Comparison of ENCODE assay signal across 1 cellular context in the genomic region with DNA sequence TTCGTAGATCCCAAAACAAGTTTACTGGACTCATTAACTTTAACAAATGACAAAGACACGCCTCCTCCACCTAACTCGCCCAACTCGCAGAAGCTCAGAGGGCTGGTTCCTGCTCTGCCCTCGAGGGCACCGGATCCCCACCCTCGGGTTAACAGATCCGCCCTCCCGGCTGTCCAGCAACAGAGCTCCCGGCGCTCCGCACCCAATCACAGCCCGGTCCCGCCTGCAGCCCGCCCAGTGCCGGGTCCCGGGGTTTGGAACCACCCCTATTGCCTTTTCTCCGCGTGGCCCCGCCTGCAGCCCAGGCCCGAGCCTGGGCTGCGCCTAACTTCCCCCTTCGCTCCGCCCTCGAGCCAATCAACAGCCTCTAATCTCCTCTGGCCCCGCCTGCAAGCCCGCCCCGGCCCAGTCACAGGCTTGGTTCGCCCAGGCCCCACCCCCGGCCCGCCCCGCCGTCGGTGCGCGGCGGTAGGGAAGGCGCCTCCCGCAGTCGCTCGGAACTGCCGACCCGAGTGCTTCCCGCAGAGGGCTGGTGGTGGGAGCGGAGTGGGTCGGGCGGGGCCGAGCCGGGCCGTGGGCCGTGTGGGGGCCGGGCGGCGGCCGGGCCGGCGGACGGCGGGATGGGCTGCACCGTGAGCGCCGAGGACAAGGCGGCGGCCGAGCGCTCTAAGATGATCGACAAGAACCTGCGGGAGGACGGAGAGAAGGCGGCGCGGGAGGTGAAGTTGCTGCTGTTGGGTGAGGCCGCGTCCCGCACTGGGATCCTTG.
A peak's percentile ranks its signal among the peaks of the same experiment; 100 is the strongest.
TF ChIP-seq lines count a peak whose summit lies in the region.

Gene GNAI2, plus strand, starts transcription at position 489 of the 768 bp plus-strand sequence. Its CDS starts 132 bp downstream, at position 621.

TF ChIP-seq in HepG2, 621 proteins besides CTCF, POLR2A, EP300 and RAD21 (continued from another document and continues in another):
- TF ChIP-seq DZIP1 (CRISPR knock-in tag; IDR thresholded peaks at IDR 0.05) (no peak), SMARCC2 (IDR thresholded peaks at IDR 0.05) (no peak), MYNN (CRISPR knock-in tag; IDR thresholded peaks at IDR 0.05; ENCODE audit: low read depth) (no peak), ZNF329 (CRISPR knock-in tag; IDR thresholded peaks at IDR 0.05; ENCODE audit: low read depth) (no peak), TFE3 (CRISPR knock-in tag; IDR thresholded peaks at IDR 0.05) (no peak), ZNF564 (CRISPR knock-in tag; IDR thresholded peaks at IDR 0.05) (peak; percentile 44; the same call in 1 of the 2 replicates), PAWR (CRISPR knock-in tag; IDR thresholded peaks at IDR 0.05; ENCODE audit: borderline replicate concordance) (no peak), ZNF333 (CRISPR knock-in tag; IDR thresholded peaks at IDR 0.05; ENCODE audit: borderline replicate concordance) (no peak), ZNF570 (CRISPR knock-in tag; IDR thresholded peaks at IDR 0.05; ENCODE audit: borderline replicate concordance) (no peak), ZFP37 (CRISPR knock-in tag; IDR thresholded peaks at IDR 0.05; ENCODE audit: borderline replicate concordance) (no peak), TP53 (CRISPR knock-in tag; conservative IDR thresholded peaks at IDR 0.05) (no peak), GATAD1 (CRISPR knock-in tag; IDR thresholded peaks at IDR 0.05) (no peak), ZFP1 (CRISPR knock-in tag; IDR thresholded peaks at IDR 0.05) (0 out of 2 replicates have a peak, but pooled peaks have one; percentile 37), U2AF2 (IDR thresholded peaks at IDR 0.05; ENCODE audit: low read depth, low read length) (no peak), KDM3A (CRISPR knock-in tag; IDR thresholded peaks at IDR 0.05; ENCODE audit: low read depth) (no peak), GTF2F1 (IDR thresholded peaks at IDR 0.05; ENCODE audit: low read length) (no peak), ZNF234 (CRISPR knock-in tag; conservative IDR thresholded peaks at IDR 0.05) (no peak), CREB3 (CRISPR knock-in tag; IDR thresholded peaks at IDR 0.05) (0 out of 2 replicates have a peak, but pooled peaks have one; percentile 37), NAIF1 (CRISPR knock-in tag; IDR thresholded peaks at IDR 0.05; ENCODE audit: borderline replicate concordance) (no peak), ISL2 (CRISPR knock-in tag; IDR thresholded peaks at IDR 0.05) (no peak), IRF2 (CRISPR knock-in tag; IDR thresholded peaks at IDR 0.05) (no peak), SMC3 (IDR thresholded peaks at IDR 0.05; ENCODE audit: low read length) (no peak), PBX2 (CRISPR knock-in tag; IDR thresholded peaks at IDR 0.05) (no peak), ZNF792 (CRISPR knock-in tag; IDR thresholded peaks at IDR 0.05) (no peak), E2F1 (CRISPR knock-in tag; IDR thresholded peaks at IDR 0.05) (peak; percentile 61; the same call in 1 of the 2 replicates), ZNF20 (CRISPR knock-in tag; IDR thresholded peaks at IDR 0.05) (no peak), ASH2L (IDR thresholded peaks at IDR 0.05; ENCODE audit: insufficient read length, low read depth, low read length) (peak; percentile 38), GATA4 (IDR thresholded peaks at IDR 0.05; ENCODE audit: borderline replicate concordance, low read depth) (no peak; the same call in 1 of the 2 replicates), USF2 (IDR thresholded peaks at IDR 0.05; ENCODE audit: low read depth, low read length) (no peak), USF2 (CRISPR knock-in tag; IDR thresholded peaks at IDR 0.05; ENCODE audit: borderline replicate concordance) (no peak), SMAD1 (CRISPR knock-in tag; IDR thresholded peaks at IDR 0.05; ENCODE audit: borderline replicate concordance, low read depth) (no peak), HDAC1 (CRISPR knock-in tag; IDR thresholded peaks at IDR 0.05) (peak; percentile 64), ZNF12 (CRISPR knock-in tag; IDR thresholded peaks at IDR 0.05) (no peak), HHEX (CRISPR knock-in tag; IDR thresholded peaks at IDR 0.05) (no peak)
- TF ChIP-seq, protein P1, sequence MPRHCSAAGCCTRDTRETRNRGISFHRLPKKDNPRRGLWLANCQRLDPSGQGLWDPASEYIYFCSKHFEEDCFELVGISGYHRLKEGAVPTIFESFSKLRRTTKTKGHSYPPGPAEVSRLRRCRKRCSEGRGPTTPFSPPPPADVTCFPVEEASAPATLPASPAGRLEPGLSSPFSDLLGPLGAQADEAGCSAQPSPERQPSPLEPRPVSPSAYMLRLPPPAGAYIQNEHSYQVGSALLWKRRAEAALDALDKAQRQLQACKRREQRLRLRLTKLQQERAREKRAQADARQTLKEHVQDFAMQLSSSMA (CRISPR knock-in tag; IDR thresholded peaks at IDR 0.05): no peak
- TF ChIP-seq, protein P2, sequence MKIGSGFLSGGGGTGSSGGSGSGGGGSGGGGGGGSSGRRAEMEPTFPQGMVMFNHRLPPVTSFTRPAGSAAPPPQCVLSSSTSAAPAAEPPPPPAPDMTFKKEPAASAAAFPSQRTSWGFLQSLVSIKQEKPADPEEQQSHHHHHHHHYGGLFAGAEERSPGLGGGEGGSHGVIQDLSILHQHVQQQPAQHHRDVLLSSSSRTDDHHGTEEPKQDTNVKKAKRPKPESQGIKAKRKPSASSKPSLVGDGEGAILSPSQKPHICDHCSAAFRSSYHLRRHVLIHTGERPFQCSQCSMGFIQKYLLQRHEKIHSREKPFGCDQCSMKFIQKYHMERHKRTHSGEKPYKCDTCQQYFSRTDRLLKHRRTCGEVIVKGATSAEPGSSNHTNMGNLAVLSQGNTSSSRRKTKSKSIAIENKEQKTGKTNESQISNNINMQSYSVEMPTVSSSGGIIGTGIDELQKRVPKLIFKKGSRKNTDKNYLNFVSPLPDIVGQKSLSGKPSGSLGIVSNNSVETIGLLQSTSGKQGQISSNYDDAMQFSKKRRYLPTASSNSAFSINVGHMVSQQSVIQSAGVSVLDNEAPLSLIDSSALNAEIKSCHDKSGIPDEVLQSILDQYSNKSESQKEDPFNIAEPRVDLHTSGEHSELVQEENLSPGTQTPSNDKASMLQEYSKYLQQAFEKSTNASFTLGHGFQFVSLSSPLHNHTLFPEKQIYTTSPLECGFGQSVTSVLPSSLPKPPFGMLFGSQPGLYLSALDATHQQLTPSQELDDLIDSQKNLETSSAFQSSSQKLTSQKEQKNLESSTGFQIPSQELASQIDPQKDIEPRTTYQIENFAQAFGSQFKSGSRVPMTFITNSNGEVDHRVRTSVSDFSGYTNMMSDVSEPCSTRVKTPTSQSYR (CRISPR knock-in tag; IDR thresholded peaks at IDR 0.05; ENCODE audit: borderline replicate concordance): no peak
- TF ChIP-seq, protein P3, sequence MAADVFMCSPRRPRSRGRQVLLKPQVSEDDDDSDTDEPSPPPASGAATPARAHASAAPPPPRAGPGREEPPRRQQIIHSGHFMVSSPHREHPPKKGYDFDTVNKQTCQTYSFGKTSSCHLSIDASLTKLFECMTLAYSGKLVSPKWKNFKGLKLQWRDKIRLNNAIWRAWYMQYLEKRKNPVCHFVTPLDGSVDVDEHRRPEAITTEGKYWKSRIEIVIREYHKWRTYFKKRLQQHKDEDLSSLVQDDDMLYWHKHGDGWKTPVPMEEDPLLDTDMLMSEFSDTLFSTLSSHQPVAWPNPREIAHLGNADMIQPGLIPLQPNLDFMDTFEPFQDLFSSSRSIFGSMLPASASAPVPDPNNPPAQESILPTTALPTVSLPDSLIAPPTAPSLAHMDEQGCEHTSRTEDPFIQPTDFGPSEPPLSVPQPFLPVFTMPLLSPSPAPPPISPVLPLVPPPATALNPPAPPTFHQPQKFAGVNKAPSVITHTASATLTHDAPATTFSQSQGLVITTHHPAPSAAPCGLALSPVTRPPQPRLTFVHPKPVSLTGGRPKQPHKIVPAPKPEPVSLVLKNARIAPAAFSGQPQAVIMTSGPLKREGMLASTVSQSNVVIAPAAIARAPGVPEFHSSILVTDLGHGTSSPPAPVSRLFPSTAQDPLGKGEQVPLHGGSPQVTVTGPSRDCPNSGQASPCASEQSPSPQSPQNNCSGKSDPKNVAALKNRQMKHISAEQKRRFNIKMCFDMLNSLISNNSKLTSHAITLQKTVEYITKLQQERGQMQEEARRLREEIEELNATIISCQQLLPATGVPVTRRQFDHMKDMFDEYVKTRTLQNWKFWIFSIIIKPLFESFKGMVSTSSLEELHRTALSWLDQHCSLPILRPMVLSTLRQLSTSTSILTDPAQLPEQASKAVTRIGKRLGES (CRISPR knock-in tag; IDR thresholded peaks at IDR 0.05; ENCODE audit: borderline replicate concordance): no peak
